ENCODE assay signal across 1 cellular context in genomic region chr4:123397276-123398150, GRCh38.
TF ChIP-seq lines count a peak whose summit lies in the region.

No MANE protein-coding gene starts in this region.

TF ChIP-seq in HepG2, 621 proteins besides CTCF, POLR2A, EP300 and RAD21 (continued from another document and continues in another):
- TF ChIP-seq IKZF5 (CRISPR knock-in tag; IDR thresholded peaks at IDR 0.05): peak; percentile 95; the same call in 1 of the 2 replicates
- TF ChIP-seq E2F5 (CRISPR knock-in tag; conservative IDR thresholded peaks at IDR 0.05): no peak
- TF ChIP-seq PHF5A (CRISPR knock-in tag; IDR thresholded peaks at IDR 0.05; ENCODE audit: low read depth, unreplicated experiment): peak; percentile 68
- TF ChIP-seq ZBTB37 (CRISPR knock-in tag; IDR thresholded peaks at IDR 0.05): 0 out of 2 replicates have a peak, but pooled peaks have one; percentile 50
- TF ChIP-seq ZNF512B (CRISPR knock-in tag; IDR thresholded peaks at IDR 0.05; ENCODE audit: borderline replicate concordance): peak; percentile 76; the same call in 1 of the 2 replicates
- no peak for TF ChIP-seq ZNF710 (CRISPR knock-in tag; IDR thresholded peaks at IDR 0.05; ENCODE audit: borderline replicate concordance)
- peak; percentile 84 for TF ChIP-seq HES4 (CRISPR knock-in tag; IDR thresholded peaks at IDR 0.05; ENCODE audit: borderline replicate concordance)
- TF ChIP-seq RFX1 (IDR thresholded peaks at IDR 0.05): no peak
- 0 out of 2 replicates have a peak, but pooled peaks have one; percentile 57 for TF ChIP-seq HOXD1 (CRISPR knock-in tag; IDR thresholded peaks at IDR 0.05)
- peak; percentile 67 for TF ChIP-seq ZNF772 (CRISPR knock-in tag; IDR thresholded peaks at IDR 0.05)
- 0 out of 2 replicates have a peak, but pooled peaks have one; percentile 78 for TF ChIP-seq ELF4 (CRISPR knock-in tag; IDR thresholded peaks at IDR 0.05; ENCODE audit: borderline replicate concordance)
- peak; percentile 47; the same call in 1 of the 2 replicates for TF ChIP-seq ZBTB42 (CRISPR knock-in tag; IDR thresholded peaks at IDR 0.05)
- peak; percentile 77; the same call in 1 of the 2 replicates for TF ChIP-seq ZNF761 (CRISPR knock-in tag; conservative IDR thresholded peaks at IDR 0.05)
- peak; percentile 84 for TF ChIP-seq SAP130 (CRISPR knock-in tag; IDR thresholded peaks at IDR 0.05; ENCODE audit: low read depth)
- peak; percentile 54 for TF ChIP-seq HNRNPL (IDR thresholded peaks at IDR 0.05; ENCODE audit: low read depth, low read length)
- no peak for TF ChIP-seq EEA1 (CRISPR knock-in tag; IDR thresholded peaks at IDR 0.05; ENCODE audit: borderline replicate concordance)
- TF ChIP-seq NR1H2 (CRISPR knock-in tag; IDR thresholded peaks at IDR 0.05; ENCODE audit: borderline replicate concordance, low read depth): no peak
- peak; percentile 82 for TF ChIP-seq ZBTB7A (CRISPR knock-in tag; IDR thresholded peaks at IDR 0.05)
- 0 out of 2 replicates have a peak, but pooled peaks have one; percentile 30 for TF ChIP-seq ZNF547 (CRISPR knock-in tag; IDR thresholded peaks at IDR 0.05)
- peak; percentile 72 for TF ChIP-seq ZNF230 (CRISPR knock-in tag; IDR thresholded peaks at IDR 0.05)
- peak; percentile 12; the same call in 1 of the 2 replicates for TF ChIP-seq DPF2 (CRISPR knock-in tag; IDR thresholded peaks at IDR 0.05; ENCODE audit: borderline replicate concordance, low read depth)
- peak; percentile 18; the same call in 1 of the 2 replicates for TF ChIP-seq ZNF780A (CRISPR knock-in tag; IDR thresholded peaks at IDR 0.05)
- TF ChIP-seq KAT7 (CRISPR knock-in tag; IDR thresholded peaks at IDR 0.05; ENCODE audit: borderline replicate concordance): peak; percentile 85
- peak; percentile 88 for TF ChIP-seq RXRA (CRISPR knock-in tag; IDR thresholded peaks at IDR 0.05)
- peak; percentile 86 for TF ChIP-seq ARID5B (CRISPR knock-in tag; IDR thresholded peaks at IDR 0.05)
- peak; percentile 43 for TF ChIP-seq ZNF574 (CRISPR knock-in tag; IDR thresholded peaks at IDR 0.05)
- TF ChIP-seq KMT2A (CRISPR knock-in tag; IDR thresholded peaks at IDR 0.05): peak; percentile 83
- peak; percentile 45; the same call in 1 of the 2 replicates for TF ChIP-seq ZFP91 (CRISPR knock-in tag; IDR thresholded peaks at IDR 0.05; ENCODE audit: borderline replicate concordance)
- peak; percentile 98 for TF ChIP-seq MYC (CRISPR knock-in tag; IDR thresholded peaks at IDR 0.05; ENCODE audit: borderline replicate concordance)
- TF ChIP-seq ZNF383 (CRISPR knock-in tag; IDR thresholded peaks at IDR 0.05; ENCODE audit: borderline replicate concordance): no peak
- TF ChIP-seq DZIP1 (CRISPR knock-in tag; IDR thresholded peaks at IDR 0.05): 0 out of 2 replicates have a peak, but pooled peaks have one; percentile 37
- TF ChIP-seq SIX1 (CRISPR knock-in tag; IDR thresholded peaks at IDR 0.05; ENCODE audit: borderline replicate concordance): peak; percentile 42; the same call in 1 of the 2 replicates
- no peak for TF ChIP-seq TRIM24 (CRISPR knock-in tag; IDR thresholded peaks at IDR 0.05)
- TF ChIP-seq ZBTB43 (CRISPR knock-in tag; conservative IDR thresholded peaks at IDR 0.05): 0 out of 2 replicates have a peak, but pooled peaks have one; percentile 23
- 0 out of 2 replicates have a peak, but pooled peaks have one; percentile 35 for TF ChIP-seq ZBTB38 (CRISPR knock-in tag; IDR thresholded peaks at IDR 0.05)
